In genomic region chr20:8639112-8639778, GRCh38 we compare ENCODE assay signal across 1 cellular context.
TF ChIP-seq lines count a peak whose summit lies in the region.

No MANE protein-coding gene starts in this region.

TF ChIP-seq in HepG2, 621 proteins besides CTCF, POLR2A, EP300 and RAD21 (continued from another document):
- TF ChIP-seq U2AF2 (IDR thresholded peaks at IDR 0.05; ENCODE audit: low read depth, low read length) (no peak), ZBTB25 (CRISPR knock-in tag; IDR thresholded peaks at IDR 0.05) (no peak), ZNF567 (CRISPR knock-in tag; IDR thresholded peaks at IDR 0.05; ENCODE audit: borderline replicate concordance) (no peak), IKZF5 (CRISPR knock-in tag; IDR thresholded peaks at IDR 0.05) (no peak), BATF2 (CRISPR knock-in tag; IDR thresholded peaks at IDR 0.05) (no peak), ZNF430 (CRISPR knock-in tag; IDR thresholded peaks at IDR 0.05) (no peak), ARID2 (CRISPR knock-in tag; IDR thresholded peaks at IDR 0.05; ENCODE audit: borderline replicate concordance) (no peak), ZNF513 (CRISPR knock-in tag; conservative IDR thresholded peaks at IDR 0.05) (no peak)
